1 cellular context compared by ENCODE assay signal in genomic region chr1:212612251-212612961, GRCh38.
TF ChIP-seq lines count a peak whose summit lies in the region.

No MANE protein-coding gene starts in this region.

TF ChIP-seq in HEK293, 187 proteins besides CTCF, POLR2A, EP300 and RAD21 (continued from another document):
- TF ChIP-seq GLIS2 (tag by site-specific recombination; IDR thresholded peaks at IDR 0.05) (no peak), KLF16 (tag by site-specific recombination; IDR thresholded peaks at IDR 0.05) (no peak), SCRT1 (tag by site-specific recombination; IDR thresholded peaks at IDR 0.05; ENCODE audit: borderline replicate concordance) (0 out of 2 replicates have a peak, but pooled peaks have one; percentile 18), OSR2 (tag by site-specific recombination; IDR thresholded peaks at IDR 0.05) (no peak), SP2 (tag by site-specific recombination; IDR thresholded peaks at IDR 0.05) (no peak), ZNF518A (tag by site-specific recombination; conservative IDR thresholded peaks at IDR 0.05; ENCODE audit: low read depth) (no peak), ZFP3 (tag by site-specific recombination; IDR thresholded peaks at IDR 0.05; ENCODE audit: low read depth) (no peak), SCRT2 (tag by site-specific recombination; IDR thresholded peaks at IDR 0.05) (peak; percentile 68; the same call in 1 of the 2 replicates), ZFP41 (tag by site-specific recombination; IDR thresholded peaks at IDR 0.05; ENCODE audit: borderline replicate concordance) (no peak)
TF ChIP-seq in HEK293: peak in this region for 2.
